28 cellular contexts compared by ENCODE assay signal in the genomic region with DNA sequence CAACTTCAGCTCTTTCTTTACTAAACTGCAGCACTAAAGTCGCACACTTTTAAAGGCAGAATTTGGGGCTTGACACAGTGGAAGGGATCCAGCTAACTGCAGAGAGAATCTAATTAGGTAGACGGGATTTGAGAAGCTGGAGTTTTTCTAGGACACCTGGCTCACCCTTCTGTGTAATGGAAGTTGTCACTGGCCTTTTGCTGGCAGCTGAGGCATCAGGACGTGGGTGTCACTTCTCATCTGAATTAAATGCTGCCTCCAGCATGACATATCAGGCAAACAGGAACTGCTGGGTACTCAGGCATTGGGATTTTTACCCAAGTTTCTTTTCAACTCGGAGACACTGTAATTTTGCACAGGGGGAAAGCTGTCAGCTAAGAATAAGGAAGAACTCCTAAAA.
"Had no signal": no experiment of that assay in that cellular context is flagged by ENCODE, and none has a peak within 500 bp of the region (broad histone marks: within the 10 kb centered on the region; RNA-seq: fewer than 3 reads in every experiment).

No MANE protein-coding gene starts in this region.

- DNase-seq: activated B cell treated with CpG ODN at 0.5 μM for 24 hours; activated CD4-positive, alpha-beta T cell treated with anti-CD3 and anti-CD28 coated beads for 48 hours; activated CD4-positive, alpha-beta T cell treated with anti-CD3 and anti-CD28 coated beads, Interleukin-2, amount 50 U/mL, for 1 hour; activated CD4-positive, alpha-beta T cell treated with anti-CD3 and anti-CD28 coated beads, Interleukin-2, amount 50 U/mL, for 48 hours; activated CD8-positive, alpha-beta memory T cell treated with anti-CD3 and anti-CD28 coated beads for 24 hours; activated CD8-positive, alpha-beta T cell treated with anti-CD3 and anti-CD28 coated beads for 36 hours; activated effector memory CD4-positive, alpha-beta T cell treated with Interleukin-2 at 50 U/mL for 16 hours; activated gamma-delta T cell treated with Interleukin-2 at 50 U/mL for 16 hours; activated naive CD4-positive, alpha-beta T cell treated with anti-CD3 and anti-CD28 coated beads, Interleukin-2, amount 50 U/mL, for 16 hours; activated naive CD4-positive, alpha-beta T cell treated with Interleukin-2 at 50 U/mL for 16 hours; activated T-cell treated with anti-CD3 and anti-CD28 coated beads, Interleukin-2, amount 50 U/mL, for 4 hours; amniotic stem cell; anterior cingulate cortex; brain microvascular endothelial cell; effector memory CD4-positive, alpha-beta T cell; endodermal cell; foreskin fibroblast; gastrocnemius medialis; glutamatergic neuron; heart left ventricle; T-helper 17 cell; T1000; WERI-Rb-1 had no signal

- H3K27me3 ChIP-seq: brain microvascular endothelial cell, dorsolateral prefrontal cortex, gastrocnemius medialis, heart left ventricle had no signal

- H3K9me3 ChIP-seq: gastrocnemius medialis, heart left ventricle had no signal

- ATAC-seq: activated CD4-positive, CD25-positive, alpha-beta regulatory T cell treated with anti-CD3 and anti-CD28 coated beads, Interleukin-2, amount 50 U/mL, for 24 hours; activated CD8-positive, alpha-beta T cell treated with anti-CD3 and anti-CD28 coated beads for 36 hours; activated T-cell treated with anti-CD3 and anti-CD28 coated beads, Interleukin-2, amount 50 U/mL, for 4 hours; activated T-helper 17 cell treated with anti-CD3 and anti-CD28 coated beads, Interleukin-2, amount 50 U/mL, for 72 hours; esophagus mucosa; gastrocnemius medialis; heart left ventricle; T-helper 17 cell had no signal

- H3K4me3 ChIP-seq: coronary artery, dorsolateral prefrontal cortex, gastrocnemius medialis, heart left ventricle had no signal

- H3K36me3 ChIP-seq: brain microvascular endothelial cell, gastrocnemius medialis, heart left ventricle, WERI-Rb-1 had no signal

- H3K4me1 ChIP-seq: gastrocnemius medialis, heart left ventricle had no signal

- H3K27ac ChIP-seq: brain microvascular endothelial cell, coronary artery, dorsolateral prefrontal cortex, gastrocnemius medialis, heart left ventricle, WERI-Rb-1 had no signal
